In the genomic region with DNA sequence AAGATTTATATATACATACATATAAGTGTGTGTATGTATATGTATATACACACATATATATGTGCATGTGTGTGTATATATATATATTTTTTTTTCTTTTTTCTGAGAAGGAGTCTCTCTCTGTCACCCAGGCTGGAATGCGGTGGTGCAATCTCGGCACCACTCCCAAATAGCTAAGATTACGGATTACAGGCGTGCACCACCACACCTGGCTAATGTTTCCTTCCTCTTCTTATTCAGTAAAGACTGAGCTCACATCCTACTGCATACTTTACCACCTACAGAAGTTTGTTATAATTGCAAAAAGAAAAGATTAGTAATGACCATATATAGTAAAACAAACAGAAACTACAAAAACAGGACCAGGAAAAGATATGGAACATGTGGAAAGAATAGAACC, we compare ENCODE assay signal across 36 cellular contexts. TPM values are rescaled to one million over a fixed set of nuclear protein-coding genes. Genes with fewer than 3 reads are reported as not detected.
A peak's percentile ranks its signal among the peaks of the same experiment; 100 is the strongest.
DNase-seq lines count a peak whose midpoint lies in the region; ATAC-seq and TF ChIP-seq lines count a peak whose summit lies in the region.
"Had no signal": no experiment of that assay in that cellular context is flagged by ENCODE, and none has a peak within 500 bp of the region (broad histone marks: within the 10 kb centered on the region; RNA-seq: fewer than 3 reads in every experiment).

No MANE protein-coding gene starts in this region.

- H3K14ac ChIP-seq in trophoblast cell (ENCODE audit: low read length) = no peak overlapping the region

- H3K4me3 Mint-ChIP-seq in type B pancreatic cell = no peak overlapping the region
- no peak overlapping the region for H3K4me3 Mint-ChIP-seq in T-helper 2 cell treated with Interferon-gamma antibody and Interleukin-4, amounts not matched to agents 5 μg/mL and 100 μg/mL, for 36 hours
- H3K4me3 Mint-ChIP-seq: B cell; CD14-positive monocyte; CD4-positive, alpha-beta memory T cell; CD4-positive, alpha-beta T cell; CD4-positive, CD25-positive, alpha-beta regulatory T cell; CD8-positive, alpha-beta memory T cell; CD8-positive, alpha-beta T cell had no signal

- intact Hi-C loops in left ventricle myocardium superior (cut with micrococcal nuclease) = no loop called here

- peaks cover 4% of the 10 kb centered on the region for H3K27me3 Mint-ChIP-seq in type B pancreatic cell
- H3K27me3 Mint-ChIP-seq in T-helper 2 cell treated with Interferon-gamma antibody and Interleukin-4, amounts not matched to agents 5 μg/mL and 100 μg/mL, for 36 hours (ENCODE audit: low read depth) = no peaks in the 10 kb centered on the region
- H3K27me3 Mint-ChIP-seq: CD4-positive, alpha-beta T cell; CD4-positive, CD25-positive, alpha-beta regulatory T cell had no signal

- no peak overlapping the region for H3K23ac ChIP-seq in trophoblast cell (ENCODE audit: low read length)

- no peak overlapping the region for H3K4me3 ChIP-seq in RWPE2 (ENCODE audit: severe bottlenecking)
- no peak overlapping the region for H3K4me3 ChIP-seq in trophoblast cell (ENCODE audit: low read depth, low read length)
- H3K4me3 ChIP-seq: A549; BLaER1; BLaER1 treated with 17β-estradiol and CSF1 and Interleukin-3, amounts not matched to agents 10 nM and 100 nM had no signal

- H3K9me3 Mint-ChIP-seq in type B pancreatic cell = no peaks in the 10 kb centered on the region
- H3K9me3 Mint-ChIP-seq in T-helper 2 cell treated with Interferon-gamma antibody and Interleukin-4, amounts not matched to agents 5 μg/mL and 100 μg/mL, for 36 hours = no peaks in the 10 kb centered on the region
- H3K9me3 Mint-ChIP-seq: CD4-positive, alpha-beta T cell; CD4-positive, CD25-positive, alpha-beta regulatory T cell; CD8-positive, alpha-beta memory T cell; CD8-positive, alpha-beta T cell had no signal

- H2AK5ac ChIP-seq in trophoblast cell (ENCODE audit: low read length) = no peak overlapping the region

- WGBS in trophoblast cell (ENCODE audit: extremely low coverage, insufficient coverage, insufficient read length) = no CpG with 5 or more reads among the region's 4 CpGs

- H3K79me1 ChIP-seq in trophoblast cell (ENCODE audit: low read length) = no peaks in the 10 kb centered on the region

- no peak overlapping the region for H3K4ac ChIP-seq in trophoblast cell (ENCODE audit: low read depth, low read length)

- H4K8ac ChIP-seq in trophoblast cell (ENCODE audit: low read depth, low read length) = no peak overlapping the region

- no peaks in the 10 kb centered on the region for H3K36me3 Mint-ChIP-seq in type B pancreatic cell
- H3K36me3 Mint-ChIP-seq in T-helper 2 cell treated with Interferon-gamma antibody and Interleukin-4, amounts not matched to agents 5 μg/mL and 100 μg/mL, for 36 hours (ENCODE audit: low read depth) = no peaks in the 10 kb centered on the region
- H3K36me3 Mint-ChIP-seq: CD14-positive monocyte; CD4-positive, alpha-beta memory T cell; CD4-positive, CD25-positive, alpha-beta regulatory T cell; CD8-positive, alpha-beta memory T cell; CD8-positive, alpha-beta T cell had no signal

- no peak for TF ChIP-seq CTCF in RWPE2 (IDR thresholded peaks at IDR 0.05; ENCODE audit: poor library complexity, severe bottlenecking)
- no peak for TF ChIP-seq CTCF in type B pancreatic cell (conservative IDR thresholded peaks at IDR 0.05)

- H3K4me2 ChIP-seq in trophoblast cell (ENCODE audit: low read length) = no peak overlapping the region
- H3K4me2 ChIP-seq: A549; BLaER1; BLaER1 treated with 17β-estradiol and CSF1 and Interleukin-3, amounts not matched to agents 10 nM and 100 nM had no signal

- ATAC-seq in RWPE2 (ENCODE audit: low read depth) (peak; percentile 59), HG03175 (IDR thresholded peaks at IDR 0.05; ENCODE audit: unreplicated experiment) (no peak), HG03457 (IDR thresholded peaks at IDR 0.05; ENCODE audit: unreplicated experiment) (no peak), left ventricle myocardium superior (no peak)
- ATAC-seq: A549; CD8-positive, alpha-beta T cell had no signal

- H3K9ac ChIP-seq in trophoblast cell (ENCODE audit: low read length) = no peak overlapping the region
- H3K9ac ChIP-seq: BLaER1; BLaER1 treated with 17β-estradiol and CSF1 and Interleukin-3, amounts not matched to agents 10 nM and 100 nM had no signal

- H3K36me3 ChIP-seq in RWPE2 (ENCODE audit: low read depth) (no peaks in the 10 kb centered on the region), trophoblast cell (ENCODE audit: control insufficient read depth in 1 of 2, insufficient read depth in 2 of 2, low read length in 2 of 2) (no peaks in the 10 kb centered on the region)
- H3K36me3 ChIP-seq: BE2C; BLaER1; BLaER1 treated with 17β-estradiol and CSF1 and Interleukin-3, amounts not matched to agents 10 nM and 100 nM had no signal

- H3K27ac ChIP-seq in RWPE2 (ENCODE audit: poor library complexity, severe bottlenecking) = peak overlapping the region; percentile 5
- H3K27ac ChIP-seq in trophoblast cell (ENCODE audit: low read depth, low read length) = no peak overlapping the region
- H3K27ac ChIP-seq: 22Rv1; A549; BLaER1; BLaER1 treated with 17β-estradiol and CSF1 and Interleukin-3, amounts not matched to agents 10 nM and 100 nM; C4-2B had no signal

- H3K9me3 ChIP-seq in RWPE2 (ENCODE audit: severe bottlenecking) = no peaks in the 10 kb centered on the region
- H3K9me3 ChIP-seq in trophoblast cell (ENCODE audit: insufficient read depth, low read depth, low read length) = peaks cover 18% of the 10 kb centered on the region
- H3K9me3 ChIP-seq: BE2C, BLaER1 had no signal

- no peak overlapping the region for H2BK5ac ChIP-seq in trophoblast cell (ENCODE audit: low read depth, low read length, poor library complexity)

- no peaks in the 10 kb centered on the region for H3K4me1 Mint-ChIP-seq in type B pancreatic cell (ENCODE audit: unreplicated experiment)
- H3K4me1 Mint-ChIP-seq in T-helper 2 cell treated with Interferon-gamma antibody and Interleukin-4, amounts not matched to agents 5 μg/mL and 100 μg/mL, for 36 hours (ENCODE audit: low read depth) = no peaks in the 10 kb centered on the region
- H3K4me1 Mint-ChIP-seq: B cell; CD14-positive monocyte; CD4-positive, CD25-positive, alpha-beta regulatory T cell; CD8-positive, alpha-beta memory T cell had no signal

- DNase-seq in RWPE2 (ENCODE audit: low spot score) = no peak
- DNase-seq in ecto neural progenitor cell (ENCODE audit: low spot score) = peak; percentile 1
- DNase-seq in trophoblast cell = peak; percentile 82 to 92
- DNase-seq in type B pancreatic cell (ENCODE audit: extremely low spot score, unreplicated experiment) = no peak
- DNase-seq in T-helper 2 cell treated with Interferon-gamma antibody and Interleukin-4, amounts not matched to agents 5 μg/mL and 100 μg/mL, for 36 hours (ENCODE audit: low spot score) = no peak
- DNase-seq in left ventricle myocardium superior = no peak
- DNase-seq: 8988T; ACHN; AML-193; BE2C; C1 segment of cervical spinal cord; Caco-2; Calu3; CD4-positive, alpha-beta memory T cell; CD4-positive, alpha-beta T cell; CD4-positive, CD25-positive, alpha-beta regulatory T cell; CD8-positive, alpha-beta memory T cell; CD8-positive, alpha-beta T cell; COR-L47; DMS 273 treated with DMSO at 0.1 percent for 48 hours; DMS153; DMS53; DMS79; DMS79 treated with DMSO at 0.1 percent for 48 hours; DND-41; EL had no signal

- no peak overlapping the region for H2BK120ac ChIP-seq in trophoblast cell (ENCODE audit: insufficient read depth, low read length, poor library complexity)

- no peaks in the 10 kb centered on the region for H3K27me3 ChIP-seq in RWPE2 (ENCODE audit: insufficient read depth, poor library complexity, severe bottlenecking)
- no peaks in the 10 kb centered on the region for H3K27me3 ChIP-seq in trophoblast cell (ENCODE audit: insufficient read depth, low read length)
- H3K27me3 ChIP-seq: BE2C; BLaER1; BLaER1 treated with 17β-estradiol and CSF1 and Interleukin-3, amounts not matched to agents 10 nM and 100 nM had no signal

- no peak overlapping the region for H4K91ac ChIP-seq in trophoblast cell (ENCODE audit: low read depth, low read length)

- H2BK12ac ChIP-seq in trophoblast cell (ENCODE audit: low read length) = no peak overlapping the region

- no peak overlapping the region for H2AFZ ChIP-seq in trophoblast cell (ENCODE audit: insufficient read depth, low read length, poor library complexity)

- no peaks in the 10 kb centered on the region for H3K79me2 ChIP-seq in trophoblast cell (ENCODE audit: control insufficient read depth, insufficient read depth, low read length, poor library complexity)

- H3K4me1 ChIP-seq in RWPE2 (ENCODE audit: insufficient read depth, poor library complexity, severe bottlenecking) (peaks cover 5% of the 10 kb centered on the region), trophoblast cell (ENCODE audit: control insufficient read depth in 1 of 2, insufficient read depth in 2 of 2, low read length in 2 of 2) (no peaks in the 10 kb centered on the region)
- H3K4me1 ChIP-seq: A549; BE2C; BLaER1; BLaER1 treated with 17β-estradiol and CSF1 and Interleukin-3, amounts not matched to agents 10 nM and 100 nM; Caco-2 had no signal

- no peak overlapping the region for H3K18ac ChIP-seq in trophoblast cell (ENCODE audit: low read length)

- H3K27ac Mint-ChIP-seq in type B pancreatic cell = peak overlapping the region; percentile 36
- no peak overlapping the region for H3K27ac Mint-ChIP-seq in T-helper 2 cell treated with Interferon-gamma antibody and Interleukin-4, amounts not matched to agents 5 μg/mL and 100 μg/mL, for 36 hours
- H3K27ac Mint-ChIP-seq: B cell; CD14-positive monocyte; CD4-positive, alpha-beta memory T cell; CD4-positive, alpha-beta T cell; CD4-positive, CD25-positive, alpha-beta regulatory T cell; CD8-positive, alpha-beta memory T cell; CD8-positive, alpha-beta T cell had no signal

- H4K12ac ChIP-seq in trophoblast cell (ENCODE audit: low read depth, low read length) = no peak overlapping the region

RNA-seq across cellular contexts. Expression of a gene that starts 23.1 kb away (rescaled TPM):
- 12.3 and 12.7 TPM in 2 replicates for polyA plus RNA-seq in trophoblast cell (2013)
- total RNA-seq in type B pancreatic cell (ENCODE audit: low replicate concordance) (20.2 and 27.8 TPM in 2 replicates), left ventricle myocardium superior (8.6 TPM)

RNA-seq across cellular contexts. Expression of a gene that starts 59.1 kb away (rescaled TPM):
- polyA plus RNA-seq in trophoblast cell (2013) = 0.72 and 0.77 TPM in 2 replicates
- 1.8 and 4.1 TPM in 2 replicates for total RNA-seq in type B pancreatic cell (ENCODE audit: low replicate concordance)
- total RNA-seq in left ventricle myocardium superior = 0.67 TPM
- total RNA-seq: A172 had no signal
- polyA plus RNA-seq: CD14-positive monocyte had no signal

Comparison
In these comparisons a context has a peak if more than half of its experiments do, and no peak if none do; other contexts are left out.
1. DNase-seq: peak in ecto neural progenitor cell (single experiment) and trophoblast cell (2 of 2); none in RWPE2 (single experiment), type B pancreatic cell (single experiment), T-helper 2 cell treated with Interferon-gamma antibody and Interleukin-4, amounts not matched to agents 5 μg/mL and 100 μg/mL, for 36 hours (single experiment) and left ventricle myocardium superior (single experiment).